In the genomic region with DNA sequence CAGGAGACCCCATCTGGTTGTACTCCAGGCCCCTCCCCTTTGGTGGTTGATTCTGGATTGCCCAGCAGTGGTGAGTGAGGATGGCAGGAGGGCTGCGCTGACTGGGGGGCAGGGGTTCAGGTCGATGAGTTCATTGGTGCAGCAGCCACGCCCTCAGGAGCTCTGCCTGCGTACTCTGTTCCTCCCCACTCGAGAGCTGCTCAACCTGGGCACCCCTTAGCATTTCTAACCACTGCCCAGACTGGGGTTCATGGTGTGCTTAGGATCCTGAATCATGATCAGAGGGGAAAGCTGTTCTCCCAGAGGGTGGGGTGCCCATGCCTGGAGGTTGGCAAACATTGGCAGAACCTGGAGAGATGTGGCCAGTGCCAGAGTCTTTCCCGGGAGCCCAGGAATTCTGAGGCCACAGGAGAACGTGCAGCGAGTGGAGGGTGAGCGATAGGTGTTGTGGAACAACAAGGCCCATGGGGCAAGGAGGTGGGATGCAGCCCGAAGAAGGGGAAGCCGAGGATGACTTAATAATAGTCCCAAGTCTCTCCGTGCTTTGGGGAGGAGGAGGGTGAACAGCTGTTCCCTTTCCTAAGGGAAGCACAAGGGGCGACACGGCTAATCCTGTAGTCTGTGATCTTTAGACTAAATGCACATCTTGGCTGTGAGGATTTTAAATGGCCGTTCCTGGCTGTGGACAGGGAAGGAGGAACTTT, we compare ENCODE assay signal across 24 cellular contexts.
"Had no signal": no experiment of that assay in that cellular context is flagged by ENCODE, and none has a peak within 500 bp of the region (broad histone marks: within the 10 kb centered on the region; RNA-seq: fewer than 3 reads in every experiment).

No MANE protein-coding gene starts in this region.

- H3K27me3 ChIP-seq: colonic mucosa, ovary, tibial nerve, upper lobe of left lung had no signal

- H3K4me1 ChIP-seq: colonic mucosa, foreskin keratinocyte, lower lobe of right lung, psoas muscle had no signal

- H3K4me3 Mint-ChIP-seq: dendritic cell treated with granulocyte-macrophage colony-stimulating factor and Interleukin-4, amounts not matched to agents 40 ng/mL and 50 ng/mL, for 4 days; immature natural killer cell; naive thymus-derived CD8-positive, alpha-beta T cell; nephron progenitor cell; stimulated activated memory B cell treated with anti-CD40 and anti-IgM and Interleukin-4, amounts not matched to agents 10 μg/mL and 1 μg/mL and 100 μg/mL, for 72 hours had no signal

- H3K9me3 Mint-ChIP-seq: dendritic cell treated with granulocyte-macrophage colony-stimulating factor and Interleukin-4, amounts not matched to agents 40 ng/mL and 50 ng/mL, for 4 days; immature natural killer cell; naive thymus-derived CD8-positive, alpha-beta T cell; nephron progenitor cell had no signal

- H3K4me3 ChIP-seq: colonic mucosa, esophagus muscularis mucosa, lower lobe of right lung, ovary, psoas muscle, sigmoid colon, thoracic aorta, tibial nerve, upper lobe of left lung had no signal

- H3K27ac ChIP-seq: colonic mucosa, esophagus muscularis mucosa, foreskin keratinocyte, lower lobe of right lung, ovary, psoas muscle, sigmoid colon, thoracic aorta, tibial nerve, upper lobe of left lung had no signal

- DNase-seq: colonic mucosa; effector memory CD4-positive, alpha-beta T cell; foreskin keratinocyte; immature natural killer cell; islet precursor cell; kidney glomerular epithelial cell; left colon; left ventricle myocardium superior; lower lobe of right lung; nephron progenitor cell; ovary; posterior cingulate gyrus; psoas muscle; right cardiac atrium; sigmoid colon; stimulated activated CD4-positive, alpha-beta T cell treated with anti-CD3 and anti-CD28 coated beads, Interleukin-4, amount 100 ng/mL, for 4 hours; stimulated activated naive CD8-positive, alpha-beta T cell treated with anti-CD3 and anti-CD28 coated beads, Interleukin-15, Interleukin-2, amounts not matched to agents 100 U/mL and 50 U/mL, for 24 hours; upper lobe of left lung had no signal

- H3K27ac Mint-ChIP-seq: dendritic cell treated with granulocyte-macrophage colony-stimulating factor and Interleukin-4, amounts not matched to agents 40 ng/mL and 50 ng/mL, for 4 days; immature natural killer cell; nephron progenitor cell; stimulated activated memory B cell treated with anti-CD40 and anti-IgM and Interleukin-4, amounts not matched to agents 10 μg/mL and 1 μg/mL and 100 μg/mL, for 72 hours had no signal

- H3K36me3 ChIP-seq: colonic mucosa, esophagus muscularis mucosa, lower lobe of right lung, ovary, sigmoid colon, thoracic aorta, tibial nerve, upper lobe of left lung had no signal

- H3K9me3 ChIP-seq: colonic mucosa, esophagus muscularis mucosa, lower lobe of right lung, ovary, psoas muscle, sigmoid colon, thoracic aorta, tibial nerve, upper lobe of left lung had no signal

- H3K36me3 Mint-ChIP-seq: immature natural killer cell; naive thymus-derived CD8-positive, alpha-beta T cell; stimulated activated memory B cell treated with anti-CD40 and anti-IgM and Interleukin-4, amounts not matched to agents 10 μg/mL and 1 μg/mL and 100 μg/mL, for 72 hours had no signal
